Comparison of ENCODE assay signal across 13 cellular contexts in genomic region chr15:22780267-22780666, GRCh38. TPM values are rescaled to one million over a fixed set of nuclear protein-coding genes. Genes with fewer than 3 reads are reported as not detected.
DNase-seq lines count a peak whose midpoint lies in the region; ATAC-seq and TF ChIP-seq lines count a peak whose summit lies in the region.
"Had no signal": no experiment of that assay in that cellular context is flagged by ENCODE, and none has a peak within 500 bp of the region (broad histone marks: within the 10 kb centered on the region; RNA-seq: fewer than 3 reads in every experiment).

No MANE protein-coding gene starts in this region.

- peaks cover 17% of the 10 kb centered on the region for H3K27me3 Mint-ChIP-seq in activated CD8-positive, alpha-beta memory T cell treated with anti-CD3 and anti-CD28 coated beads, Interleukin-2, amount 10 ng/mL, durations not matched to agents 7 days and 5 days
- no peaks in the 10 kb centered on the region for H3K27me3 Mint-ChIP-seq in progenitor cell of endocrine pancreas

- peaks cover 30% of the 10 kb centered on the region for H3K4me1 Mint-ChIP-seq in activated CD8-positive, alpha-beta memory T cell treated with anti-CD3 and anti-CD28 coated beads, Interleukin-2, amount 10 ng/mL, durations not matched to agents 7 days and 5 days
- peaks cover 3% of the 10 kb centered on the region for H3K4me1 Mint-ChIP-seq in progenitor cell of endocrine pancreas (ENCODE audit: low read depth)

- no peak overlapping the region for H3K4me3 Mint-ChIP-seq in activated CD8-positive, alpha-beta memory T cell treated with anti-CD3 and anti-CD28 coated beads, Interleukin-2, amount 10 ng/mL, durations not matched to agents 7 days and 5 days
- H3K4me3 Mint-ChIP-seq in progenitor cell of endocrine pancreas (ENCODE audit: low read depth) = no peak overlapping the region

- H3K4me3 ChIP-seq in foreskin fibroblast (ENCODE audit: low read depth in 1 of 2, low read length in 2 of 2) = no peak overlapping the region
- H3K4me3 ChIP-seq: colonic mucosa, uterus had no signal

- DNase-seq in activated CD8-positive, alpha-beta memory T cell treated with anti-CD3 and anti-CD28 coated beads, Interleukin-2, amount 10 ng/mL, durations not matched to agents 7 days and 5 days = no peak
- DNase-seq in activated CD8-positive, alpha-beta memory T cell treated with anti-CD3 and anti-CD28 coated beads, Interleukin-2, amount 50 U/mL, for 4 hours = no peak
- DNase-seq in foreskin fibroblast = peak; percentile 7 to 26
- no peak for DNase-seq in NCI-H1436 (lab: John Stamatoyannopoulos, UW)
- DNase-seq in progenitor cell of endocrine pancreas (ENCODE audit: low spot score, unreplicated experiment) = no peak
- no peak for DNase-seq in SIG-M5 treated with dmso at 0.1 percent for 504 hours (lab: John Stamatoyannopoulos, UW; ENCODE audit: unreplicated experiment)
- DNase-seq: colonic mucosa; NCI-H187; stimulated activated CD4-positive, alpha-beta T cell treated with anti-CD3 and anti-CD28 coated beads, Interleukin-4, amount 100 ng/mL, for 4 hours; uterus had no signal

- CTCF ChIA-PET in activated CD8-positive, alpha-beta memory T cell treated with anti-CD3 and anti-CD28 coated beads, Interleukin-2, amount 10 ng/mL, durations not matched to agents 7 days and 5 days (lab: Charles Lee) = no interaction called here

- peaks cover 2% of the 10 kb centered on the region for H3K36me3 Mint-ChIP-seq in activated CD8-positive, alpha-beta memory T cell treated with anti-CD3 and anti-CD28 coated beads, Interleukin-2, amount 10 ng/mL, durations not matched to agents 7 days and 5 days
- no peaks in the 10 kb centered on the region for H3K36me3 Mint-ChIP-seq in progenitor cell of endocrine pancreas (ENCODE audit: insufficient read depth)

- peak; percentile 89 for ATAC-seq in activated CD8-positive, alpha-beta memory T cell treated with anti-CD3 and anti-CD28 coated beads, Interleukin-2, amount 10 ng/mL, durations not matched to agents 7 days and 5 days
- ATAC-seq in GM21786 (IDR thresholded peaks at IDR 0.05; ENCODE audit: unreplicated experiment) (peak; percentile 74), HG03571 (IDR thresholded peaks at IDR 0.05; ENCODE audit: unreplicated experiment) (peak; percentile 56)
- ATAC-seq: Right ventricle myocardium inferior had no signal

- H3K9me3 Mint-ChIP-seq in activated CD8-positive, alpha-beta memory T cell treated with anti-CD3 and anti-CD28 coated beads, Interleukin-2, amount 10 ng/mL, durations not matched to agents 7 days and 5 days (ENCODE audit: low read depth) = no peaks in the 10 kb centered on the region
- no peaks in the 10 kb centered on the region for H3K9me3 Mint-ChIP-seq in progenitor cell of endocrine pancreas (ENCODE audit: low read depth)

- H3K27ac Mint-ChIP-seq in activated CD8-positive, alpha-beta memory T cell treated with anti-CD3 and anti-CD28 coated beads, Interleukin-2, amount 10 ng/mL, durations not matched to agents 7 days and 5 days = peak overlapping the region; percentile 24
- H3K27ac Mint-ChIP-seq in progenitor cell of endocrine pancreas = no peak overlapping the region

- TF ChIP-seq CTCF in foreskin fibroblast (IDR thresholded peaks at IDR 0.05; ENCODE audit: low read depth, low read length) (no peak), progenitor cell of endocrine pancreas (IDR thresholded peaks at IDR 0.05; ENCODE audit: unreplicated experiment) (no peak)

RNA-seq across cellular contexts. Expression of gene NIPA1, which starts 6.2 kb away (rescaled TPM):
- total RNA-seq in activated CD8-positive, alpha-beta memory T cell treated with anti-CD3 and anti-CD28 coated beads, Interleukin-2, amount 10 ng/mL, durations not matched to agents 7 days and 5 days = 10 to 100 TPM; 20.5 to 26.7 TPM
- total RNA-seq in progenitor cell of endocrine pancreas = 18.1 and 20.2 TPM in 2 replicates

RNA-seq across cellular contexts. Expression of gene NIPA2, which starts 58.2 kb away (rescaled TPM):
- total RNA-seq in activated CD8-positive, alpha-beta memory T cell treated with anti-CD3 and anti-CD28 coated beads, Interleukin-2, amount 10 ng/mL, durations not matched to agents 7 days and 5 days = 10 to 100 TPM; 53.9 to 72.2 TPM
- total RNA-seq in progenitor cell of endocrine pancreas = 34.3 and 42.0 TPM in 2 replicates

Comparison
In these comparisons a context has a peak if more than half of its experiments do, and no peak if none do; other contexts are left out.
1. DNase-seq: peak in foreskin fibroblast (2 of 2); none in activated CD8-positive, alpha-beta memory T cell treated with anti-CD3 and anti-CD28 coated beads, Interleukin-2, amount 10 ng/mL, durations not matched to agents 7 days and 5 days (single experiment), activated CD8-positive, alpha-beta memory T cell treated with anti-CD3 and anti-CD28 coated beads, Interleukin-2, amount 50 U/mL, for 4 hours (single experiment), NCI-H1436 (single experiment), progenitor cell of endocrine pancreas (single experiment) and SIG-M5 treated with dmso at 0.1 percent for 504 hours (single experiment).
2. Peak in every context shown above with its lines, with median percentiles within 50 percentile points of each other: ATAC-seq.